24 cellular contexts compared by ENCODE assay signal in the genomic region with DNA sequence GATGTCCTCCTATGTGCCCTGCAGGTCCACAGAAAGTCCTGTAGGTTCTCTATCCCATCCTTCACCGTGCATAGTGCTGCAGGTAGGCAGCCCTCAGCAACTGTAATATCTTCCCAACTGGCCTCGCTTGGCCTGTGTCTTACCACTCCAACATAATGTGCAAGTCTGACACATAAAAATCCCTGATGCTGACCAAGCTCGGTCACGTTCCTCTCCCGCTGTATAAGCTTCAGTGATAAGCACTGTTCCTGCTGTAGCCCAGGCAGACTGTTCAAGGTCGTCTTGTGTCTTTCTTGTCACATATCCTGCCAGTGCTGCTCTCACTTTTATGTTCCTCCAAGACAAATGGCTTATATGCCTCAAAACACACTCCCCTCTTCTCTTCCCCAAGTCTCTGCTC. TPM values are rescaled to one million over a fixed set of nuclear protein-coding genes. Genes with fewer than 3 reads are reported as not detected.
"Had no signal": no experiment of that assay in that cellular context is flagged by ENCODE, and none has a peak within 500 bp of the region (broad histone marks: within the 10 kb centered on the region; RNA-seq: fewer than 3 reads in every experiment).

No MANE protein-coding gene starts in this region.

- H3K27ac ChIP-seq: foreskin keratinocyte, left lung, neural progenitor cell, pancreas, sigmoid colon, tibial artery, WERI-Rb-1 had no signal

- H3K4me2 ChIP-seq: neural progenitor cell had no signal

- H3K9me3 ChIP-seq: ascending aorta, left lung, mucosa of descending colon, pancreas, sigmoid colon, tibial artery had no signal

- H3K36me3 ChIP-seq: ascending aorta, left lung, neural progenitor cell, pancreas, sigmoid colon, tibial artery, WERI-Rb-1 had no signal

- H2AFZ ChIP-seq: neural progenitor cell had no signal

- ATAC-seq: activated naive CD8-positive, alpha-beta T cell treated with anti-CD3 and anti-CD28 coated beads, Interleukin-2, amount 50 U/mL, for 24 hours; activated T-helper 17 cell treated with anti-CD3 and anti-CD28 coated beads, Interleukin-2, amount 50 U/mL, for 72 hours; foreskin keratinocyte; left lung; mucosa of descending colon; pancreas; stimulated activated effector memory CD8-positive, alpha-beta T cell treated with anti-CD3 and anti-CD28 coated beads, Interleukin-12 subunit alpha, Interleukin-12 subunit beta, amount 100 ng/mL, for 72 hours; T-helper 17 cell had no signal

- H3K4me3 ChIP-seq: ascending aorta, left lung, mucosa of descending colon, neural progenitor cell, pancreas, sigmoid colon, tibial artery had no signal

- DNase-seq: activated CD4-positive, alpha-beta T cell treated with anti-CD3 and anti-CD28 coated beads for 1 hour; activated CD4-positive, alpha-beta T cell treated with anti-CD3 and anti-CD28 coated beads, Interleukin-2, amount 50 U/mL, for 4 hours; activated naive CD4-positive, alpha-beta T cell treated with Interleukin-2 at 50 U/mL for 16 hours; activated naive CD8-positive, alpha-beta T cell treated with anti-CD3 and anti-CD28 coated beads, Interleukin-2, amount 50 U/mL, for 24 hours; dermis blood vessel endothelial cell; effector memory CD4-positive, alpha-beta T cell; foreskin keratinocyte; glutamatergic neuron; kidney; left lung; mucosa of descending colon; naive B cell; pancreas; sigmoid colon; stimulated activated CD4-positive, alpha-beta T cell treated with anti-CD3 and anti-CD28 coated beads, Interleukin-4, amount 100 ng/mL, for 24 hours; T-helper 17 cell; tibial artery had no signal

- H3K27me3 ChIP-seq: ascending aorta, foreskin keratinocyte, left lung, neural progenitor cell, pancreas, sigmoid colon, tibial artery had no signal

RNA-seq across cellular contexts. Expression of a gene that starts 19.4 kb away (rescaled TPM):
- total RNA-seq: epithelial cell of proximal tubule, SK-MEL-5 had no signal
